Comparison of ENCODE assay signal across 20 cellular contexts in genomic region chr2:121818546-121818945, GRCh38.
DNase-seq lines count a peak whose midpoint lies in the region; ATAC-seq lines count a peak whose summit lies in the region.
"Had no signal": no experiment of that assay in that cellular context is flagged by ENCODE, and none has a peak within 500 bp of the region (broad histone marks: within the 10 kb centered on the region; RNA-seq: fewer than 3 reads in every experiment).

No MANE protein-coding gene starts in this region.

- no peak overlapping the region for H3K4me3 ChIP-seq in Karpas-422 (ENCODE audit: low read length)
- H3K4me3 ChIP-seq: A549 had no signal

- no peak overlapping the region for H3K4me3 Mint-ChIP-seq in activated naive CD8-positive, alpha-beta T cell treated with anti-CD3 and anti-CD28 coated beads, Interleukin-2, amount 50 U/mL, for 24 hours
- no peak overlapping the region for H3K4me3 Mint-ChIP-seq in activated naive CD8-positive, alpha-beta T cell treated with anti-CD3 and anti-CD28 coated beads for 36 hours
- no peak overlapping the region for H3K4me3 Mint-ChIP-seq in stimulated activated naive B cell treated with anti-CD40 and anti-IgM and Interleukin-4, amounts not matched to agents 10 μg/mL and 1 μg/mL and 100 μg/mL, for 72 hours
- H3K4me3 Mint-ChIP-seq: CD4-positive, alpha-beta memory T cell; HFFc6 had no signal

- H3K36me3 Mint-ChIP-seq in activated naive CD8-positive, alpha-beta T cell treated with anti-CD3 and anti-CD28 coated beads, Interleukin-2, amount 50 U/mL, for 24 hours (ENCODE audit: low read depth) = no peaks in the 10 kb centered on the region
- H3K36me3 Mint-ChIP-seq in activated naive CD8-positive, alpha-beta T cell treated with anti-CD3 and anti-CD28 coated beads for 36 hours = peaks cover 2% of the 10 kb centered on the region
- H3K36me3 Mint-ChIP-seq in stimulated activated naive B cell treated with anti-CD40 and anti-IgM and Interleukin-4, amounts not matched to agents 10 μg/mL and 1 μg/mL and 100 μg/mL, for 72 hours = peaks cover 0 to 1% of the 10 kb centered on the region in 2 donors
- H3K36me3 Mint-ChIP-seq: CD4-positive, alpha-beta memory T cell; IgD-negative memory B cell had no signal

- no peaks in the 10 kb centered on the region for H3K9me2 ChIP-seq in Karpas-422 (replicated peaks; ENCODE audit: insufficient read depth, low read length)

- no peak for DNase-seq in activated naive CD8-positive, alpha-beta T cell treated with anti-CD3 and anti-CD28 coated beads, Interleukin-2, amount 50 U/mL, for 24 hours
- DNase-seq in activated naive CD8-positive, alpha-beta T cell treated with anti-CD3 and anti-CD28 coated beads for 36 hours = no peak
- DNase-seq in Karpas-422 = peak; percentile 63
- peak; percentile 82 for DNase-seq in RPMI8226
- no peak for DNase-seq in stimulated activated naive B cell treated with anti-CD40 and anti-IgM and Interleukin-4, amounts not matched to agents 10 μg/mL and 1 μg/mL and 100 μg/mL, for 72 hours
- DNase-seq in HK-2 (ENCODE audit: unreplicated experiment) = no peak
- no peak for DNase-seq in mesenteric fat pad (ENCODE audit: low spot score)
- DNase-seq: CD4-positive, alpha-beta memory T cell; DMS153; H7; HFFc6; MV-4-11; NCI-H1436; NCI-H1930; NCI-H526; SW 1271; T-helper 2 cell had no signal

- no peaks in the 10 kb centered on the region for H3K9me3 Mint-ChIP-seq in activated naive CD8-positive, alpha-beta T cell treated with anti-CD3 and anti-CD28 coated beads, Interleukin-2, amount 50 U/mL, for 24 hours
- no peaks in the 10 kb centered on the region for H3K9me3 Mint-ChIP-seq in activated naive CD8-positive, alpha-beta T cell treated with anti-CD3 and anti-CD28 coated beads for 36 hours
- peaks cover 5% of the 10 kb centered on the region in 2 donors for H3K9me3 Mint-ChIP-seq in stimulated activated naive B cell treated with anti-CD40 and anti-IgM and Interleukin-4, amounts not matched to agents 10 μg/mL and 1 μg/mL and 100 μg/mL, for 72 hours

- H3K27ac Mint-ChIP-seq in activated naive CD8-positive, alpha-beta T cell treated with anti-CD3 and anti-CD28 coated beads, Interleukin-2, amount 50 U/mL, for 24 hours = no peak overlapping the region
- H3K27ac Mint-ChIP-seq in activated naive CD8-positive, alpha-beta T cell treated with anti-CD3 and anti-CD28 coated beads for 36 hours = no peak overlapping the region
- H3K27ac Mint-ChIP-seq in stimulated activated naive B cell treated with anti-CD40 and anti-IgM and Interleukin-4, amounts not matched to agents 10 μg/mL and 1 μg/mL and 100 μg/mL, for 72 hours = no peak overlapping the region
- H3K27ac Mint-ChIP-seq: HFFc6, IgD-negative memory B cell had no signal

- H3K4me2 ChIP-seq in Karpas-422 (ENCODE audit: low read depth, low read length, poor library complexity, severe bottlenecking) = no peak overlapping the region
- H3K4me2 ChIP-seq: A549 had no signal

- H3K4me1 ChIP-seq in Karpas-422 (ENCODE audit: low read length) = peaks cover 37% of the 10 kb centered on the region
- H3K4me1 ChIP-seq: A549 had no signal

- H3K4me1 Mint-ChIP-seq in activated naive CD8-positive, alpha-beta T cell treated with anti-CD3 and anti-CD28 coated beads, Interleukin-2, amount 50 U/mL, for 24 hours = peaks cover 2% of the 10 kb centered on the region
- H3K4me1 Mint-ChIP-seq in activated naive CD8-positive, alpha-beta T cell treated with anti-CD3 and anti-CD28 coated beads for 36 hours = no peaks in the 10 kb centered on the region
- H3K4me1 Mint-ChIP-seq in stimulated activated naive B cell treated with anti-CD40 and anti-IgM and Interleukin-4, amounts not matched to agents 10 μg/mL and 1 μg/mL and 100 μg/mL, for 72 hours = peaks cover 20 to 28% of the 10 kb centered on the region in 2 donors
- H3K4me1 Mint-ChIP-seq: CD4-positive, alpha-beta memory T cell had no signal

- H3K27ac ChIP-seq in Karpas-422 (ENCODE audit: low read length) = 0 out of 2 replicates have a peak overlapping the region, but pooled peaks have one; percentile 2
- H3K27ac ChIP-seq: A549 had no signal

- peak overlapping the region; percentile 25; the same call in 1 of the 2 replicates for H3K9ac ChIP-seq in Karpas-422 (ENCODE audit: low read length)

- no peaks in the 10 kb centered on the region for H3K79me2 ChIP-seq in Karpas-422 (ENCODE audit: low read length)

- ATAC-seq in activated naive CD8-positive, alpha-beta T cell treated with anti-CD3 and anti-CD28 coated beads, Interleukin-2, amount 50 U/mL, for 24 hours = peak; percentile 15
- ATAC-seq in stimulated activated naive B cell treated with anti-CD40 and anti-IgM and Interleukin-4, amounts not matched to agents 10 μg/mL and 1 μg/mL and 100 μg/mL, for 72 hours (replicated peaks) = peak; percentile 83 to 89
- no peak for ATAC-seq in HG03095 (IDR thresholded peaks at IDR 0.05; ENCODE audit: unreplicated experiment)
- ATAC-seq: A549 had no signal

- H4K20me1 ChIP-seq in Karpas-422 (ENCODE audit: insufficient read depth, low read depth, low read length) = no peaks in the 10 kb centered on the region

- H2AFZ ChIP-seq in Karpas-422 (ENCODE audit: low read length) = 0 out of 2 replicates have a peak overlapping the region, but pooled peaks have one; percentile 5

- no peaks in the 10 kb centered on the region for H3K36me3 ChIP-seq in Karpas-422 (ENCODE audit: insufficient read depth, low read length)

- H3K27me3 Mint-ChIP-seq in activated naive CD8-positive, alpha-beta T cell treated with anti-CD3 and anti-CD28 coated beads, Interleukin-2, amount 50 U/mL, for 24 hours = peaks cover 6% of the 10 kb centered on the region
- H3K27me3 Mint-ChIP-seq in activated naive CD8-positive, alpha-beta T cell treated with anti-CD3 and anti-CD28 coated beads for 36 hours = peaks cover 4% of the 10 kb centered on the region
- no peaks in the 10 kb centered on the region for H3K27me3 Mint-ChIP-seq in stimulated activated naive B cell treated with anti-CD40 and anti-IgM and Interleukin-4, amounts not matched to agents 10 μg/mL and 1 μg/mL and 100 μg/mL, for 72 hours

- no peaks in the 10 kb centered on the region for H3K9me3 ChIP-seq in Karpas-422 (ENCODE audit: low read length)

- H3K27me3 ChIP-seq in Karpas-422 (ENCODE audit: low read length) = no peaks in the 10 kb centered on the region

Comparison
In these comparisons a context has a peak if more than half of its experiments do, and no peak if none do; other contexts are left out.
1. DNase-seq: peak in Karpas-422 (single experiment) and RPMI8226 (single experiment); none in activated naive CD8-positive, alpha-beta T cell treated with anti-CD3 and anti-CD28 coated beads, Interleukin-2, amount 50 U/mL, for 24 hours (single experiment), activated naive CD8-positive, alpha-beta T cell treated with anti-CD3 and anti-CD28 coated beads for 36 hours (single experiment), stimulated activated naive B cell treated with anti-CD40 and anti-IgM and Interleukin-4, amounts not matched to agents 10 μg/mL and 1 μg/mL and 100 μg/mL, for 72 hours (single experiment), HK-2 (single experiment) and mesenteric fat pad (single experiment).